Comparison of ENCODE assay signal across 11 cellular contexts in genomic region chr3:129180461-129180860, GRCh38. TPM values are rescaled to one million over a fixed set of nuclear protein-coding genes. Genes with fewer than 3 reads are reported as not detected.
DNase-seq lines count a peak whose midpoint lies in the region; ATAC-seq and TF ChIP-seq lines count a peak whose summit lies in the region.
"Had no signal": no experiment of that assay in that cellular context is flagged by ENCODE, and none has a peak within 500 bp of the region (broad histone marks: within the 10 kb centered on the region; RNA-seq: fewer than 3 reads in every experiment).

No MANE protein-coding gene starts in this region.

- H3K27ac Mint-ChIP-seq in WTC11: peak overlapping the region; percentile 95
- H3K27ac Mint-ChIP-seq in stimulated activated memory B cell treated with anti-CD40 and anti-IgM and Interleukin-4, amounts not matched to agents 10 μg/mL and 1 μg/mL and 100 μg/mL, for 72 hours: peak overlapping the region; percentile 100

- H3K9me3 Mint-ChIP-seq in WTC11: no peaks in the 10 kb centered on the region
- H3K9me3 Mint-ChIP-seq in stimulated activated memory B cell treated with anti-CD40 and anti-IgM and Interleukin-4, amounts not matched to agents 10 μg/mL and 1 μg/mL and 100 μg/mL, for 72 hours: no peaks in the 10 kb centered on the region

- peaks cover 34% of the 10 kb centered on the region for H3K4me1 Mint-ChIP-seq in WTC11
- peaks cover 78% of the 10 kb centered on the region for H3K4me1 Mint-ChIP-seq in stimulated activated memory B cell treated with anti-CD40 and anti-IgM and Interleukin-4, amounts not matched to agents 10 μg/mL and 1 μg/mL and 100 μg/mL, for 72 hours

- no peaks in the 10 kb centered on the region for H3K27me3 Mint-ChIP-seq in WTC11 (ENCODE audit: low read depth)
- no peaks in the 10 kb centered on the region for H3K27me3 Mint-ChIP-seq in stimulated activated memory B cell treated with anti-CD40 and anti-IgM and Interleukin-4, amounts not matched to agents 10 μg/mL and 1 μg/mL and 100 μg/mL, for 72 hours

- TF ChIP-seq EP300 in SK-N-SH (IDR thresholded peaks at IDR 0.05; ENCODE audit: borderline replicate concordance in 1 of 2, low read depth in 1 of 2, low read length in 1 of 2): no peak
- TF ChIP-seq EP300 in gastroesophageal sphincter (IDR thresholded peaks at IDR 0.05): no peak

- H3K4me3 ChIP-seq in SK-N-SH (ENCODE audit: low read depth in 2 of 2, low read length in 1 of 2): no peak overlapping the region
- H3K4me3 ChIP-seq in gastroesophageal sphincter: peak overlapping the region in 1 of 2 donors; percentile 96

- peaks cover 32 to 42% of the 10 kb centered on the region in 2 experiments for H3K36me3 ChIP-seq in SK-N-SH (replicated peaks in 1 of 2; ENCODE audit: control insufficient read depth in 1 of 2, insufficient read depth in 2 of 2, low read length in 1 of 2)
- H3K36me3 ChIP-seq in gastroesophageal sphincter: peaks cover 0 to 29% of the 10 kb centered on the region in 2 donors

- peak overlapping the region; percentile 5; the same call in 1 of the 2 replicates for H3K9ac ChIP-seq in SK-N-SH

- DNase-seq in SK-N-SH (no peak), WTC11 (ENCODE audit: low spot score) (no peak)
- DNase-seq: ACHN; stimulated activated CD4-positive, alpha-beta T cell treated with anti-CD3 and anti-CD28 coated beads, Interleukin-2, amount 100 ng/mL, for 24 hours; T-helper 9 cell had no signal

- H3K36me3 Mint-ChIP-seq in WTC11: peaks cover 58% of the 10 kb centered on the region
- H3K36me3 Mint-ChIP-seq in stimulated activated memory B cell treated with anti-CD40 and anti-IgM and Interleukin-4, amounts not matched to agents 10 μg/mL and 1 μg/mL and 100 μg/mL, for 72 hours: peaks cover 45% of the 10 kb centered on the region

- TF ChIP-seq POLR2A in gastroesophageal sphincter (IDR thresholded peaks at IDR 0.05): no peak

- POLR2A ChIA-PET in SK-N-SH (lab: Yijun Ruan, JAX) (no interaction called here), WTC11 (lab: Charles Lee) (interaction anchor here (1.1 kb wide), 1 partner anchor 59 kb away, joined by 5 read pairs; the partner anchor contains the start of gene RAB43)

- no peak for TF ChIP-seq CTCF in SK-N-SH (IDR thresholded peaks at IDR 0.05)
- TF ChIP-seq CTCF in WTC11 (IDR thresholded peaks at IDR 0.05): no peak
- TF ChIP-seq CTCF in gastroesophageal sphincter (IDR thresholded peaks at IDR 0.05): no peak

- peaks cover 8% of the 10 kb centered on the region for H3F3A ChIP-seq in SK-N-SH (replicated peaks; ENCODE audit: insufficient read depth)

- no peaks in the 10 kb centered on the region for H3K9me2 ChIP-seq in SK-N-SH

- ATAC-seq in SK-N-SH treated with all-trans-retinoic acid at 6 μM for 48 hours (no peak), WTC11 (no peak), gastroesophageal sphincter (no peak), HG03196 (IDR thresholded peaks at IDR 0.05; ENCODE audit: unreplicated experiment) (no peak), HG03520 (IDR thresholded peaks at IDR 0.05; ENCODE audit: unreplicated experiment) (no peak), HG03097 (IDR thresholded peaks at IDR 0.05; ENCODE audit: low FRiP score, unreplicated experiment) (no peak)
- ATAC-seq in stimulated activated memory B cell treated with anti-CD40 and anti-IgM and Interleukin-4, amounts not matched to agents 10 μg/mL and 1 μg/mL and 100 μg/mL, for 72 hours: no peak

- H3K27ac ChIP-seq in SK-N-SH (ENCODE audit: low read depth in 2 of 2, low read length in 1 of 2) (no peak overlapping the region), gastroesophageal sphincter (peak overlapping the region; percentile 69 to 100 (median 98))

- peaks cover 100% of the 10 kb centered on the region for H3K79me2 ChIP-seq in SK-N-SH (ENCODE audit: insufficient read depth)

- CTCF ChIA-PET in SK-N-SH (lab: Yijun Ruan, JAX) (interaction anchor here (1.0 to 2.1 kb wide), 2 partner anchors 19 to 210 kb away, joined by 3 to 6 read pairs; no protein-coding TSS in a partner anchor), WTC11 (lab: Charles Lee) (no interaction called here)

- no peak overlapping the region for H2AFZ ChIP-seq in SK-N-SH (ENCODE audit: low read depth)

- H3K4me2 ChIP-seq in SK-N-SH: peak overlapping the region; percentile 6; the same call in 1 of the 2 replicates

- peaks cover 75% of the 10 kb centered on the region for H4K20me1 ChIP-seq in SK-N-SH (ENCODE audit: insufficient read depth)

- no peak for TF ChIP-seq RAD21 in SK-N-SH (IDR thresholded peaks at IDR 0.05; ENCODE audit: low read length)

- peak overlapping the region; percentile 89 for H3K4me3 Mint-ChIP-seq in WTC11
- peak overlapping the region; percentile 95 for H3K4me3 Mint-ChIP-seq in stimulated activated memory B cell treated with anti-CD40 and anti-IgM and Interleukin-4, amounts not matched to agents 10 μg/mL and 1 μg/mL and 100 μg/mL, for 72 hours

- WGBS in SK-N-SH (ENCODE audit: low lambda C conversion rate): 79% methylated on average over 1 of the region's 1 CpG
- 30% methylated on average over 1 of the region's 1 CpG for whole genome bisulfite sequencing in gastroesophageal sphincter (ENCODE audit: low coverage in 1 of 2), 2 donors

- H3K4me1 ChIP-seq in SK-N-SH (ENCODE audit: control insufficient read depth in 1 of 2, insufficient read depth in 2 of 2, low read depth in 1 of 2, low read length in 1 of 2) (peaks cover 6 to 20% of the 10 kb centered on the region in 2 experiments; a peak in 3 of 4 replicates), gastroesophageal sphincter (peaks cover 15 to 83% (median 44%) of the 10 kb centered on the region in 3 donors)

- no peaks in the 10 kb centered on the region for H3K27me3 ChIP-seq in SK-N-SH (ENCODE audit: insufficient read depth)
- no peaks in the 10 kb centered on the region for H3K27me3 ChIP-seq in gastroesophageal sphincter

- no peaks in the 10 kb centered on the region for H3K9me3 ChIP-seq in SK-N-SH
- no peaks in the 10 kb centered on the region for H3K9me3 ChIP-seq in gastroesophageal sphincter

TF ChIP-seq in SK-N-SH treated with all-trans-retinoic acid at 6 μM for 48 hours, 23 proteins besides CTCF, POLR2A, EP300 and RAD21:
- TF ChIP-seq PATZ1 (CRISPR knock-in tag; IDR thresholded peaks at IDR 0.05; ENCODE audit: borderline replicate concordance): no peak

TF ChIP-seq in WTC11, 78 proteins besides CTCF, POLR2A, EP300 and RAD21:
- no peak for TF ChIP-seq ZNF317 (CRISPR knock-in tag; IDR thresholded peaks at IDR 0.05; ENCODE audit: borderline replicate concordance, low read depth)
- no peak for TF ChIP-seq MXD4 (CRISPR knock-in tag; IDR thresholded peaks at IDR 0.05; ENCODE audit: borderline replicate concordance)
- TF ChIP-seq FOXP1 (CRISPR knock-in tag; IDR thresholded peaks at IDR 0.05; ENCODE audit: borderline replicate concordance): no peak
- no peak for TF ChIP-seq CDX4 (CRISPR knock-in tag; IDR thresholded peaks at IDR 0.05; ENCODE audit: borderline replicate concordance)
- TF ChIP-seq, protein P1, sequence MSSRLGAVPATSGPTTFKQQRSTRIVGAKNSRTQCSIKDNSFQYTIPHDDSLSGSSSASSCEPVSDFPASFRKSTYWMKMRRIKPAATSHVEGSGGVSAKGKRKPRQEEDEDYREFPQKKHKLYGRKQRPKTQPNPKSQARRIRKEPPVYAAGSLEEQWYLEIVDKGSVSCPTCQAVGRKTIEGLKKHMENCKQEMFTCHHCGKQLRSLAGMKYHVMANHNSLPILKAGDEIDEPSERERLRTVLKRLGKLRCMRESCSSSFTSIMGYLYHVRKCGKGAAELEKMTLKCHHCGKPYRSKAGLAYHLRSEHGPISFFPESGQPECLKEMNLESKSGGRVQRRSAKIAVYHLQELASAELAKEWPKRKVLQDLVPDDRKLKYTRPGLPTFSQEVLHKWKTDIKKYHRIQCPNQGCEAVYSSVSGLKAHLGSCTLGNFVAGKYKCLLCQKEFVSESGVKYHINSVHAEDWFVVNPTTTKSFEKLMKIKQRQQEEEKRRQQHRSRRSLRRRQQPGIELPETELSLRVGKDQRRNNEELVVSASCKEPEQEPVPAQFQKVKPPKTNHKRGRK (CRISPR knock-in tag; IDR thresholded peaks at IDR 0.05; ENCODE audit: borderline replicate concordance): no peak
- no peak for TF ChIP-seq TP53 (CRISPR knock-in tag; IDR thresholded peaks at IDR 0.05)
- no peak for TF ChIP-seq MLX (CRISPR knock-in tag; IDR thresholded peaks at IDR 0.05)
- no peak for TF ChIP-seq GABPB1 (CRISPR knock-in tag; IDR thresholded peaks at IDR 0.05)

RNA-seq across cellular contexts. Expression of gene CNBP, which starts 3.2 kb away (rescaled TPM):
- polyA plus RNA-seq in SK-N-SH (2012; rRNA removed): 240 and 279 TPM in 2 replicates
- 305 and 321 TPM in 2 replicates for polyA plus RNA-seq in SK-N-SH (2012; cell fraction: cytosol; rRNA removed)
- 94.3 and 162 TPM in 2 replicates for polyA plus RNA-seq in SK-N-SH (2012; cell fraction: nucleus; rRNA removed)
- total RNA-seq in WTC11 (2021) (329 to 390 TPM (median 380 TPM) in 3 replicates), gastroesophageal sphincter (100 to 1,000 TPM; 420 to 667 (median 590) TPM)

RNA-seq across cellular contexts. Expression of gene ISY1, which starts 19.6 kb away (rescaled TPM):
- 20.9 and 22.3 TPM in 2 replicates for polyA plus RNA-seq in SK-N-SH (2012; rRNA removed)
- polyA plus RNA-seq in SK-N-SH (2012; cell fraction: cytosol; rRNA removed): 30.1 and 39.2 TPM in 2 replicates
- polyA plus RNA-seq in SK-N-SH (2012; cell fraction: nucleus; rRNA removed): 9.0 and 11.8 TPM in 2 replicates
- total RNA-seq in WTC11 (2021) (21.4 to 25.0 TPM (median 21.5 TPM) in 3 replicates), gastroesophageal sphincter (10 to 100 TPM; 22.6 to 30.4 (median 25.7) TPM)

RNA-seq across cellular contexts. Expression of gene RAB43, which starts 58.9 kb away (rescaled TPM):
- polyA plus RNA-seq in SK-N-SH (2012; rRNA removed): 8.9 and 9.5 TPM in 2 replicates
- polyA plus RNA-seq in SK-N-SH (2012; cell fraction: cytosol; rRNA removed): 4.6 and 7.5 TPM in 2 replicates
- 16.6 and 20.6 TPM in 2 replicates for polyA plus RNA-seq in SK-N-SH (2012; cell fraction: nucleus; rRNA removed)
- total RNA-seq in WTC11 (2021) (20.2 to 34.5 TPM (median 21.0 TPM) in 3 replicates), gastroesophageal sphincter (10 to 100 TPM; 10.3 to 17.9 (median 15.7) TPM)

Comparison
In these comparisons a context has a peak if more than half of its experiments do, and no peak if none do; other contexts are left out.
1. H3K27ac ChIP-seq: peak in gastroesophageal sphincter (4 of 4); none in SK-N-SH (0 of 2).